ENCODE assay signal across 14 cellular contexts in genomic region chr14:59406454-59407245, GRCh38. TPM values are rescaled to one million over a fixed set of nuclear protein-coding genes. Genes with fewer than 3 reads are reported as not detected.
DNase-seq lines count a peak whose midpoint lies in the region; ATAC-seq, FAIRE-seq and TF ChIP-seq lines count a peak whose summit lies in the region.
"Had no signal": no experiment of that assay in that cellular context is flagged by ENCODE, and none has a peak within 500 bp of the region (broad histone marks: within the 10 kb centered on the region; RNA-seq: fewer than 3 reads in every experiment).

No MANE protein-coding gene starts in this region.

- H3K27ac ChIP-seq in K562 (ENCODE audit: extremely low read depth, low read depth, low read length) (no peak overlapping the region), heart left ventricle (peak overlapping the region; percentile 23 to 84 (median 60)), parathyroid adenoma (peak overlapping the region; percentile 83)
- H3K27ac ChIP-seq: dorsolateral prefrontal cortex had no signal

- TF ChIP-seq POLR2A in K562 (conservative IDR thresholded peaks at IDR 0.05) = no peak
- no peak for TF ChIP-seq POLR2A in heart left ventricle (IDR thresholded peaks at IDR 0.05)

- DNase-seq in ELR (ENCODE audit: low read depth) = peak; percentile 20
- DNase-seq in K562 (ENCODE audit: extremely low read depth in 1 of 4, low spot score in 3 of 4) = peak in 1 of 4 experiments; percentile 17
- peak in 2 of 5 donors; percentile 41 to 49 for DNase-seq in heart left ventricle
- DNase-seq in effector memory CD8-positive, alpha-beta T cell = no peak
- DNase-seq in activated CD8-positive, alpha-beta T cell treated with anti-CD3 and anti-CD28 coated beads for 36 hours = no peak
- DNase-seq: dorsolateral prefrontal cortex, NCI-H1105 treated with DMSO at 0.1 percent for 48 hours had no signal

- TF ChIP-seq RAD21 in K562 (CRISPR knock-in tag; conservative IDR thresholded peaks at IDR 0.05 in 1 of 2, IDR thresholded peaks at IDR 0.05 in 1 of 2) = no peak

- H4K20me1 ChIP-seq in K562 (replicated peaks; ENCODE audit: control insufficient read depth, insufficient read depth, low read length) = no peaks in the 10 kb centered on the region

- WGBS in K562 (ENCODE audit: insufficient coverage, low coverage, missing lambda C conversion rate) = 0% methylated on average over 6 of the region's 6 CpGs
- WGBS in heart left ventricle, 4 donors = 4 to 13% (median 5%) methylated on average over 6 of the region's 6 CpGs

- no TSS peak for BruUV-seq in K562 (replicated peaks; lab: Mats Ljungman, UMichigan)

- H3K79me2 ChIP-seq in K562 (ENCODE audit: control insufficient read depth, insufficient read depth, low read length) (no peaks in the 10 kb centered on the region), parathyroid adenoma (no peaks in the 10 kb centered on the region)

- H3K4me1 Mint-ChIP-seq in effector memory CD8-positive, alpha-beta T cell (ENCODE audit: low read depth in 2 of 2) = no peaks in the 10 kb centered on the region
- H3K4me1 Mint-ChIP-seq in activated CD8-positive, alpha-beta T cell treated with anti-CD3 and anti-CD28 coated beads for 36 hours (ENCODE audit: low read depth) = no peaks in the 10 kb centered on the region
- H3K4me1 Mint-ChIP-seq: B cell had no signal

- no peak for TF ChIP-seq EP300 in K562 (IDR thresholded peaks at IDR 0.05; ENCODE audit: low read length)

- H3K4me3 ChIP-seq in K562 (no peak overlapping the region), heart left ventricle (peak overlapping the region in 1 of 12 donors; percentile 6), parathyroid adenoma (ENCODE audit: low read depth, low read length) (no peak overlapping the region)
- H3K4me3 ChIP-seq: dorsolateral prefrontal cortex had no signal

- no peaks in the 10 kb centered on the region for H3K9me3 ChIP-seq in K562 (replicated peaks; ENCODE audit: control insufficient read depth, insufficient read depth, low read depth, low read length)
- H3K9me3 ChIP-seq in heart left ventricle = peaks cover 0 to 7% (median 0%) of the 10 kb centered on the region in 12 donors
- H3K9me3 ChIP-seq in parathyroid adenoma (ENCODE audit: control insufficient read depth, low read length) = no peaks in the 10 kb centered on the region

- H3K27me3 ChIP-seq in K562 (ENCODE audit: control insufficient read depth in 2 of 2, insufficient read depth in 2 of 2, low read length in 2 of 2) = no peaks in the 10 kb centered on the region
- H3K27me3 ChIP-seq in heart left ventricle = no peaks in the 10 kb centered on the region
- no peaks in the 10 kb centered on the region for H3K27me3 ChIP-seq in parathyroid adenoma (ENCODE audit: control insufficient read depth, insufficient read depth, low read length)
- H3K27me3 ChIP-seq: dorsolateral prefrontal cortex had no signal

- H3K9me1 ChIP-seq in K562 (ENCODE audit: control insufficient read depth, insufficient read depth, low read length) = no peaks in the 10 kb centered on the region

- H2AFZ ChIP-seq in K562 (ENCODE audit: low read depth, low read length) (peak overlapping the region; percentile 24; the same call in 1 of the 2 replicates), parathyroid adenoma (peak overlapping the region; percentile 84)

- FAIRE-seq in K562 (lab: Jason Lieb, UNC) = no peak
- FAIRE-seq: islet of Langerhans had no signal

- H3K4me2 ChIP-seq in K562 (ENCODE audit: insufficient read depth, low read length) (no peak overlapping the region), parathyroid adenoma (ENCODE audit: low read length) (peak overlapping the region; percentile 40)

- in situ Hi-C loops in K562 (cut with MboI) = no loop called here

- H3K27me3 Mint-ChIP-seq in effector memory CD8-positive, alpha-beta T cell = peaks cover 41 to 70% of the 10 kb centered on the region in 2 donors
- peaks cover 5% of the 10 kb centered on the region for H3K27me3 Mint-ChIP-seq in activated CD8-positive, alpha-beta T cell treated with anti-CD3 and anti-CD28 coated beads for 36 hours

- no peak overlapping the region for H3K4me3 Mint-ChIP-seq in effector memory CD8-positive, alpha-beta T cell
- no peak overlapping the region for H3K4me3 Mint-ChIP-seq in activated CD8-positive, alpha-beta T cell treated with anti-CD3 and anti-CD28 coated beads for 36 hours
- H3K4me3 Mint-ChIP-seq: activated T-helper 1 cell treated with anti-CD3 and anti-CD28 coated beads, Interleukin-12 subunit alpha, Interleukin-12 subunit beta, Interleukin-2, Interleukin-4 antibody, amounts not matched to agents 30 ng/mL and 10 ng/mL and 1 ng/mL, durations not matched to agents 14 hours and 24 hours and 36 hours; B cell had no signal

- no peaks in the 10 kb centered on the region for H3K36me3 Mint-ChIP-seq in effector memory CD8-positive, alpha-beta T cell (ENCODE audit: insufficient read depth)
- H3K36me3 Mint-ChIP-seq in activated CD8-positive, alpha-beta T cell treated with anti-CD3 and anti-CD28 coated beads for 36 hours (ENCODE audit: low read depth) = peaks cover 1% of the 10 kb centered on the region

- POLR2A ChIA-PET in K562 (lab: Yijun Ruan, JAX) = no interaction called here
- POLR2A ChIA-PET in activated CD8-positive, alpha-beta T cell treated with anti-CD3 and anti-CD28 coated beads for 36 hours (lab: Charles Lee) = no interaction called here

- peaks cover 2 to 9% of the 10 kb centered on the region in 2 donors for H3K9me3 Mint-ChIP-seq in effector memory CD8-positive, alpha-beta T cell
- peaks cover 10% of the 10 kb centered on the region for H3K9me3 Mint-ChIP-seq in activated CD8-positive, alpha-beta T cell treated with anti-CD3 and anti-CD28 coated beads for 36 hours

- H3K36me3 ChIP-seq in K562 (ENCODE audit: control insufficient read depth, insufficient read depth, low read length) (no peaks in the 10 kb centered on the region), heart left ventricle (no peaks in the 10 kb centered on the region), parathyroid adenoma (ENCODE audit: control insufficient read depth, insufficient read depth, low read length) (no peaks in the 10 kb centered on the region)

- H3K27ac Mint-ChIP-seq in effector memory CD8-positive, alpha-beta T cell = no peak overlapping the region
- no peak overlapping the region for H3K27ac Mint-ChIP-seq in activated CD8-positive, alpha-beta T cell treated with anti-CD3 and anti-CD28 coated beads for 36 hours
- H3K27ac Mint-ChIP-seq: activated T-helper 1 cell treated with anti-CD3 and anti-CD28 coated beads, Interleukin-12 subunit alpha, Interleukin-12 subunit beta, Interleukin-2, Interleukin-4 antibody, amounts not matched to agents 30 ng/mL and 10 ng/mL and 1 ng/mL, durations not matched to agents 14 hours and 24 hours and 36 hours; B cell had no signal

- intact Hi-C loops in K562 (cut with micrococcal nuclease) = no loop called here
- intact Hi-C loops in heart left ventricle (cut with DNase I) = no loop called here
- intact Hi-C loops in activated CD8-positive, alpha-beta T cell treated with anti-CD3 and anti-CD28 coated beads for 36 hours (cut with micrococcal nuclease) = no loop called here

- H3K9ac ChIP-seq in K562 (ENCODE audit: insufficient read depth in 1 of 2, low read depth in 2 of 2, low read length in 2 of 2) (no peak overlapping the region), parathyroid adenoma (no peak overlapping the region)

- CTCF ChIA-PET in K562 (lab: Yijun Ruan, JAX; ENCODE audit: low intra/inter-chr PET ratio) = no interaction called here
- CTCF ChIA-PET in activated CD8-positive, alpha-beta T cell treated with anti-CD3 and anti-CD28 coated beads for 36 hours (lab: Charles Lee) = no interaction called here

- no peaks in the 10 kb centered on the region; a peak in 3 of 5 replicates for H3K4me1 ChIP-seq in K562 (replicated peaks in 1 of 2; ENCODE audit: control insufficient read depth in 2 of 2, insufficient read depth in 2 of 2, low read length in 2 of 2)
- H3K4me1 ChIP-seq in heart left ventricle = peaks cover 0 to 29% (median 19%) of the 10 kb centered on the region in 12 donors
- peaks cover 17% of the 10 kb centered on the region for H3K4me1 ChIP-seq in parathyroid adenoma

- ATAC-seq in K562 (no peak; the same call in 2 of the 3 replicates), heart left ventricle (peak; percentile 86 to 94 (median 88)), HG03025 (IDR thresholded peaks at IDR 0.05; ENCODE audit: low FRiP score, unreplicated experiment) (no peak), HG02852 (IDR thresholded peaks at IDR 0.05; ENCODE audit: unreplicated experiment) (no peak)
- ATAC-seq in effector memory CD8-positive, alpha-beta T cell (replicated peaks) = no peak
- ATAC-seq in activated CD8-positive, alpha-beta T cell treated with anti-CD3 and anti-CD28 coated beads for 36 hours = no peak
- ATAC-seq: HCT116 had no signal

- TF ChIP-seq CTCF in K562 (IDR thresholded peaks at IDR 0.05 in 2 of 3, conservative IDR thresholded peaks at IDR 0.05 in 1 of 3; ENCODE audit: insufficient read depth in 2 of 3, low read depth in 1 of 3, low read length in 3 of 3) = no peak
- no peak for TF ChIP-seq CTCF in heart left ventricle (IDR thresholded peaks at IDR 0.05)
- TF ChIP-seq CTCF in parathyroid adenoma (IDR thresholded peaks at IDR 0.05) = no peak
- no peak for TF ChIP-seq CTCF in activated CD8-positive, alpha-beta T cell treated with anti-CD3 and anti-CD28 coated beads for 36 hours (IDR thresholded peaks at IDR 0.05)

TF ChIP-seq in K562, 482 proteins besides CTCF, POLR2A, EP300 and RAD21 (continues in another document):
- TF ChIP-seq CBFA2T2 (conservative IDR thresholded peaks at IDR 0.05) (0 out of 2 replicates have a peak, but pooled peaks have one; percentile 22), HOXB6 (CRISPR knock-in tag; IDR thresholded peaks at IDR 0.05; ENCODE audit: borderline replicate concordance) (no peak)

RNA-seq across cellular contexts. Expression of gene GPR135, which starts 58.5 kb away (rescaled TPM):
- total RNA-seq in K562 (2011; cell fraction: chromatin; rRNA removed; ENCODE audit: low replicate concordance) = 4.8 and 15.7 TPM in 2 replicates
- 2.8 and 3.4 TPM in 2 replicates for total RNA-seq in K562 (2011; cell fraction: nucleolus; rRNA removed)
- total RNA-seq in K562 (2011; cell fraction: nucleoplasm; rRNA removed) = 4.6 and 6.6 TPM in 2 replicates
- total RNA-seq in K562 (2014; rRNA removed) (0.53 and 0.54 TPM in 2 replicates), K562 (2014; rRNA removed; fragmentation: Illumina TruSeq; extraction: Trizol) (1.0 and 1.1 TPM in 2 replicates), K562 (2015; rRNA removed; fragmentation: Illumina TruSeq; extraction: Trizol) (1.2 and 1.3 TPM in 2 replicates), K562 (2021) (0.98 and 1.2 TPM in 2 replicates), heart left ventricle (1 to 10 TPM; 1.3 to 2.7 (median 2.3) TPM)
- polyA plus RNA-seq in K562 (2011; rRNA removed) (1.0 and 1.2 TPM in 2 replicates), K562 (2014; fragmentation: Illumina TruSeq; extraction: Trizol) (0.60 and 0.82 TPM in 2 replicates), K562 (2014; fragmentation: Nextera tagmentation; extraction: Ambion mirVana) (under 1 TPM; 0.06 to 0.10 TPM), K562 (2014; rRNA removed) (1.6 and 1.7 TPM in 2 replicates), heart left ventricle (under 1 TPM; 0.84 to 0.98 TPM)
- 0.37 and 0.42 TPM in 2 replicates for polyA plus RNA-seq in K562 (2011; cell fraction: cytosol; rRNA removed)
- polyA plus RNA-seq in K562 (2011; cell fraction: nucleus; rRNA removed) = 5.2 and 5.5 TPM in 2 replicates
- 0.52 and 0.82 TPM in 2 replicates for polyA plus RNA-seq in K562 (2012)
- polyA minus RNA-seq in K562 (2011; rRNA and poly(A)+ RNA removed) = 1.2 and 2.8 TPM in 2 replicates
- polyA minus RNA-seq in K562 (2011; cell fraction: cytosol; rRNA and poly(A)+ RNA removed) = 0.29 and 0.73 TPM in 2 replicates
- 5.8 and 9.2 TPM in 2 replicates for polyA minus RNA-seq in K562 (2011; cell fraction: nucleus; rRNA and poly(A)+ RNA removed)
- total RNA-seq in activated CD8-positive, alpha-beta T cell treated with anti-CD3 and anti-CD28 coated beads for 36 hours = 1 to 10 TPM; 1.5 to 1.7 TPM

Comparison
In these comparisons a context has a peak if more than half of its experiments do, and no peak if none do; other contexts are left out.
1. ATAC-seq: peak in heart left ventricle (4 of 4); none in K562 (single experiment), effector memory CD8-positive, alpha-beta T cell (single experiment), activated CD8-positive, alpha-beta T cell treated with anti-CD3 and anti-CD28 coated beads for 36 hours (single experiment), HG03025 (single experiment) and HG02852 (single experiment).